Comparison of ENCODE assay signal across 1 cellular context in genomic region chr2:43143756-43144155, GRCh38.
TF ChIP-seq lines count a peak whose summit lies in the region.

No MANE protein-coding gene starts in this region.

TF ChIP-seq in HepG2, 621 proteins besides CTCF, POLR2A, EP300 and RAD21 (continued from another document):
- TF ChIP-seq, protein P1, sequence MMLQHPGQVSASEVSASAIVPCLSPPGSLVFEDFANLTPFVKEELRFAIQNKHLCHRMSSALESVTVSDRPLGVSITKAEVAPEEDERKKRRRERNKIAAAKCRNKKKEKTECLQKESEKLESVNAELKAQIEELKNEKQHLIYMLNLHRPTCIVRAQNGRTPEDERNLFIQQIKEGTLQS (CRISPR knock-in tag; IDR thresholded peaks at IDR 0.05) = no peak
- TF ChIP-seq ZNF569 (CRISPR knock-in tag; IDR thresholded peaks at IDR 0.05; ENCODE audit: borderline replicate concordance) = no peak
- no peak for TF ChIP-seq ZSCAN21 (CRISPR knock-in tag; IDR thresholded peaks at IDR 0.05; ENCODE audit: borderline replicate concordance)
- TF ChIP-seq, protein P2, sequence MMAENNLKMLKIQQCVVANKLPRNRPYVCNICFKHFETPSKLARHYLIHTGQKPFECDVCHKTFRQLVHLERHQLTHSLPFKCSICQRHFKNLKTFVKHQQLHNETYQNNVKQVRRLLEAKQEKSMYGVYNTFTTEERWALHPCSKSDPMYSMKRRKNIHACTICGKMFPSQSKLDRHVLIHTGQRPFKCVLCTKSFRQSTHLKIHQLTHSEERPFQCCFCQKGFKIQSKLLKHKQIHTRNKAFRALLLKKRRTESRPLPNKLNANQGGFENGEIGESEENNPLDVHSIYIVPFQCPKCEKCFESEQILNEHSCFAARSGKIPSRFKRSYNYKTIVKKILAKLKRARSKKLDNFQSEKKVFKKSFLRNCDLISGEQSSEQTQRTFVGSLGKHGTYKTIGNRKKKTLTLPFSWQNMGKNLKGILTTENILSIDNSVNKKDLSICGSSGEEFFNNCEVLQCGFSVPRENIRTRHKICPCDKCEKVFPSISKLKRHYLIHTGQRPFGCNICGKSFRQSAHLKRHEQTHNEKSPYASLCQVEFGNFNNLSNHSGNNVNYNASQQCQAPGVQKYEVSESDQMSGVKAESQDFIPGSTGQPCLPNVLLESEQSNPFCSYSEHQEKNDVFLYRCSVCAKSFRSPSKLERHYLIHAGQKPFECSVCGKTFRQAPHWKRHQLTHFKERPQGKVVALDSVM (CRISPR knock-in tag; IDR thresholded peaks at IDR 0.05) = peak; percentile 68
